ENCODE assay signal across 10 cellular contexts in genomic region chr5:176864755-176865154, GRCh38. TPM values are rescaled to one million over a fixed set of nuclear protein-coding genes. Genes with fewer than 3 reads are reported as not detected.
"Had no signal": no experiment of that assay in that cellular context is flagged by ENCODE, and none has a peak within 500 bp of the region (broad histone marks: within the 10 kb centered on the region; RNA-seq: fewer than 3 reads in every experiment).

No MANE protein-coding gene starts in this region.

- H3K27ac ChIP-seq: HL-60 had no signal

- DNase-seq: IMR-90, KBM-7, KG1 had no signal

- H3K4me3 ChIP-seq: K562 had no signal

- ATAC-seq: HepG2, K562 had no signal

- FAIRE-seq: HepG2, HTR-8/SVneo, K562 had no signal

RNA-seq across cellular contexts. Expression of gene HK3, which starts 34.4 kb away (rescaled TPM):
- total RNA-seq: HepG2, HT-29, HT1080, IMR-90 had no signal
- polyA plus RNA-seq: HepG2, IgD-negative memory B cell, IMR-90, K562 had no signal

RNA-seq across cellular contexts. Expression of gene UNC5A, which starts 54.4 kb away (rescaled TPM):
- total RNA-seq: HepG2, IMR-90, K562 had no signal
- polyA plus RNA-seq: HepG2, IgD-negative memory B cell, IMR-90, K562 had no signal
